Comparison of ENCODE assay signal across 6 cellular contexts in the genomic region with DNA sequence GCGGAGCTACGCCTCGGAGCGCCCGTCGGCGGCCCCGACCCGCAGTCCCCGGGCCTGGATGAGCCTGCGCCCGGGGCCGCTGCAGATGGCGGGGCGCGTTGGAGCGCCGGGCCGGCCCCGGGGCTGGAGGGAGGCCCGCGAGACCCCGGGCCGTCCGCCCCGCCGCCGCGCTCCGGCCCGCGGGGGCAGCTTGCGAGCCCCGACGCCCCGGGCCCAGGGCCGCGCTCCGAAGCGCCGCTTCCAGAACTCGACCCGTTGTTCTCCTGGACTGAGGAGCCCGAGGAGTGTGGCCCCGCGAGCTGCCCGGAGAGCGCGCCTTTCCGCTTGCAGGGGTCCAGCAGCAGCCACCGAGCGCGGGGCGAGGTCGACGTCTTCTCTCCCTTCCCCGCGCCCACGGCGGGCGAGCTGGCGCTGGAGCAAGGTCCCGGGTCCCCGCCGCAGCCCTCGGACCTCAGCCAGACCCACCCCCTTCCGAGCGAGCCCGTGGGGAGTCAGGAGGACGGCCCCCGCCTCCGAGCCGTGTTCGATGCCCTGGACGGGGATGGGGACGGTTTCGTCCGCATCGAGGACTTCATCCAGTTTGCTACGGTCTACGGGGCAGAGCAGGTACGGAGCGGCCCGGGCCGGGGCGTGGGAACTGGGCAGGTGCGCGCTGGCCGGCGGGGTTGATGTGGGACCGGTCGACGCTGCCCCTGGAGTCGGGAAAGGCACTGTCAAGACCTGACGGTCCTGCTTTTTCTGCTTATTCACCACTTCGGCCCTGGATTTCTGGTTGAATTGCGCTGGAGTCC. TPM values are rescaled to one million over a fixed set of nuclear protein-coding genes. Genes with fewer than 3 reads are reported as not detected.
DNase-seq lines count a peak whose midpoint lies in the region; ATAC-seq, FAIRE-seq and TF ChIP-seq lines count a peak whose summit lies in the region.

No MANE protein-coding gene starts in this region.

- H3K36me3 ChIP-seq in hepatocyte (replicated peaks; ENCODE audit: insufficient read depth, low read depth) (no peaks in the 10 kb centered on the region), transverse colon (no peaks in the 10 kb centered on the region)

- intact Hi-C loops in transverse colon (cut with DNase I; ENCODE audit: low total_unique reads): no loop called here

- POLR2A ChIA-PET in RWPE1 (lab: Yijun Ruan, JAX; ENCODE audit: low non-redundant PET): no interaction called here

- peaks cover 28% of the 10 kb centered on the region for H4K20me1 ChIP-seq in hepatocyte (ENCODE audit: insufficient read depth, poor library complexity, severe bottlenecking)

- peak; percentile 19 for DNase-seq in RWPE1 (ENCODE audit: low spot score)
- peak; percentile 36 for DNase-seq in hepatocyte (ENCODE audit: low spot score)
- peak; percentile 25 for DNase-seq in transverse colon
- DNase-seq in GM12892 (ENCODE audit: insufficient read length): no peak
- no peak for DNase-seq in T1000 (lab: John Stamatoyannopoulos, UW)

- no peaks in the 10 kb centered on the region for H3K27me3 ChIP-seq in hepatocyte
- peaks cover 9% of the 10 kb centered on the region for H3K27me3 ChIP-seq in transverse colon

- TF ChIP-seq CTCF in RWPE1 (conservative IDR thresholded peaks at IDR 0.05; ENCODE audit: low read depth) (no peak), hepatocyte (IDR thresholded peaks at IDR 0.05; ENCODE audit: poor library complexity) (no peak), transverse colon (IDR thresholded peaks at IDR 0.05) (no peak)

- H3K4me1 ChIP-seq in hepatocyte (ENCODE audit: insufficient read depth) (peaks cover 24% of the 10 kb centered on the region), transverse colon (peaks cover 10 to 41% (median 26%) of the 10 kb centered on the region in 4 donors)

- CTCF ChIA-PET in RWPE1 (lab: Yijun Ruan, JAX): interaction anchor here (0.5 to 1.2 kb wide), 4 partner anchors 24 to 131 kb away, joined by 3 to 5 read pairs (median 4); a partner anchor contains a TSS

- H2AFZ ChIP-seq in hepatocyte: no peak overlapping the region

- peak overlapping the region; percentile 100 for H3K27ac ChIP-seq in RWPE1
- H3K27ac ChIP-seq in hepatocyte: no peak overlapping the region
- peak overlapping the region in 3 of 4 donors; percentile 31 to 93 (median 87) for H3K27ac ChIP-seq in transverse colon

- H3K9me3 ChIP-seq in hepatocyte (ENCODE audit: low read depth): no peaks in the 10 kb centered on the region
- H3K9me3 ChIP-seq in transverse colon: no peaks in the 10 kb centered on the region

- FAIRE-seq in GM12892 (lab: Jason Lieb, UNC): no peak

- in situ Hi-C loops in transverse colon (cut with MboI; ENCODE audit: low pct_ligation_motif_present in 1 of 4, low pct_unique_long_range_greater_than_20kb in 1 of 4, low sequenced_read_pairs in 3 of 4): no loop called here

- WGBS in hepatocyte (ENCODE audit: low lambda C conversion rate, missing lambda C conversion rate): 0% methylated on average over 38 of the region's 97 CpGs
- WGBS in transverse colon (ENCODE audit: low coverage in 1 of 2), 2 donors: 0% methylated on average over 2 to 64 of the region's 97 CpGs

- no peak for TF ChIP-seq POLR2A in transverse colon (IDR thresholded peaks at IDR 0.05)
- TF ChIP-seq POLR2A in GM12892 (IDR thresholded peaks at IDR 0.05; ENCODE audit: low read depth, low read length): no peak

- H3K9me2 ChIP-seq in hepatocyte (replicated peaks; ENCODE audit: insufficient read depth): no peaks in the 10 kb centered on the region

- H3K4me3 ChIP-seq in hepatocyte: peak overlapping the region; percentile 44
- H3K4me3 ChIP-seq in transverse colon: peak overlapping the region; percentile 15 to 57 (median 52)

- peaks cover 51% of the 10 kb centered on the region for H3K79me2 ChIP-seq in hepatocyte

- no peak for TF ChIP-seq EP300 in transverse colon (IDR thresholded peaks at IDR 0.05; ENCODE audit: low read depth)

- H3K4me2 ChIP-seq in hepatocyte: peak overlapping the region; percentile 96

- ATAC-seq in GM21515 (IDR thresholded peaks at IDR 0.05; ENCODE audit: unreplicated experiment): peak; percentile 22

RNA-seq across cellular contexts. Expression of a gene that starts 0.9 kb away (rescaled TPM):
- total RNA-seq in hepatocyte (39.9 and 47.3 TPM in 2 replicates), transverse colon (10 to 100 TPM; 21.6 to 56.5 (median 42.2) TPM)
- polyA plus RNA-seq in hepatocyte: 72.8 and 81.0 TPM in 2 replicates
- 21.3 TPM for polyA plus RNA-seq in GM12892 (2012; ENCODE audit: missing spikeins)

RNA-seq across cellular contexts. Expression of a gene that starts 24.6 kb away (rescaled TPM):
- total RNA-seq in hepatocyte (29.4 and 54.5 TPM in 2 replicates), transverse colon (100 to 1,000 TPM in 2 of 4 donors, 10 to 100 TPM in 2; 65.7 to 148 (median 108) TPM)
- 80.5 and 107 TPM in 2 replicates for polyA plus RNA-seq in hepatocyte
- 7.7 TPM for polyA plus RNA-seq in GM12892 (2012; ENCODE audit: missing spikeins)

RNA-seq across cellular contexts. Expression of a gene that starts 29.3 kb away (rescaled TPM):
- total RNA-seq in hepatocyte (168 and 227 TPM in 2 replicates), transverse colon (10 to 100 TPM; 37.5 to 82.3 (median 58.1) TPM)
- 543 and 611 TPM in 2 replicates for polyA plus RNA-seq in hepatocyte
- 84.7 TPM for polyA plus RNA-seq in GM12892 (2012; ENCODE audit: missing spikeins)

RNA-seq across cellular contexts. Expression of a gene that starts 44.5 kb away (rescaled TPM):
- total RNA-seq in hepatocyte: 130 and 133 TPM in 2 replicates
- 205 and 229 TPM in 2 replicates for polyA plus RNA-seq in hepatocyte
- total RNA-seq in transverse colon: 100 to 1,000 TPM; 105 to 300 (median 179) TPM
- polyA plus RNA-seq in GM12892 (2012; ENCODE audit: missing spikeins): 20.9 TPM

RNA-seq across cellular contexts. Expression of a gene that starts 56.0 kb away (rescaled TPM):
- total RNA-seq in hepatocyte: 80.0 and 88.1 TPM in 2 replicates
- polyA plus RNA-seq in hepatocyte: 126 and 144 TPM in 2 replicates
- 10 to 100 TPM; 24.7 to 81.2 (median 53.0) TPM for total RNA-seq in transverse colon
- 59.7 TPM for polyA plus RNA-seq in GM12892 (2012; ENCODE audit: missing spikeins)

Comparison
In these comparisons a context has a peak if more than half of its experiments do, and no peak if none do; other contexts are left out.
1. DNase-seq: peak in RWPE1 (single experiment), hepatocyte (single experiment) and transverse colon (single experiment); none in GM12892 (single experiment) and T1000 (single experiment).